1 cellular context compared by ENCODE assay signal in genomic region chr3:151076626-151077025, GRCh38.
TF ChIP-seq lines count a peak whose summit lies in the region.

No MANE protein-coding gene starts in this region.

TF ChIP-seq in neural cell, 6 proteins besides CTCF, POLR2A, EP300 and RAD21:
- TF ChIP-seq EZH2 (IDR thresholded peaks at IDR 0.05; ENCODE audit: borderline replicate concordance, insufficient read depth, low read length, poor library complexity, severe bottlenecking) (no peak), POLR2AphosphoS5 (IDR thresholded peaks at IDR 0.05) (no peak), MXI1 (conservative IDR thresholded peaks at IDR 0.05; ENCODE audit: poor library complexity, severe bottlenecking) (no peak), REST (IDR thresholded peaks at IDR 0.05; ENCODE audit: borderline replicate concordance) (no peak), SMC3 (conservative IDR thresholded peaks at IDR 0.05; ENCODE audit: poor library complexity) (no peak), TAF1 (IDR thresholded peaks at IDR 0.05; ENCODE audit: low read depth) (no peak)
TF ChIP-seq in neural cell: peak in this region for 0.
